8 cellular contexts compared by ENCODE assay signal in genomic region chr17:7841309-7841621, GRCh38. TPM values are rescaled to one million over a fixed set of nuclear protein-coding genes. Genes with fewer than 3 reads are reported as not detected.
A peak's percentile ranks its signal among the peaks of the same experiment; 100 is the strongest.
DNase-seq lines count a peak whose midpoint lies in the region; ATAC-seq and TF ChIP-seq lines count a peak whose summit lies in the region.

No MANE protein-coding gene starts in this region.

- no peaks in the 10 kb centered on the region for H3K27me3 Mint-ChIP-seq in T-helper 1 cell treated with Interleukin-12 subunit alpha and Interleukin-12 subunit beta and Interleukin-4 antibody, amounts not matched to agents 30 μg/mL and 1 μg/mL, for 36 hours (ENCODE audit: low read depth)
- H3K27me3 Mint-ChIP-seq in endothelial cell (ENCODE audit: unreplicated experiment) = peaks cover 33% of the 10 kb centered on the region

- H4K20me1 ChIP-seq in OCI-LY7 (ENCODE audit: insufficient read depth, low read length) = peaks cover 20% of the 10 kb centered on the region; the same call in 1 of the 2 replicates

- CTCF ChIA-PET in OCI-LY7 (lab: Charles Lee; ENCODE audit: unreplicated experiment) = no interaction called here

- H3K9me2 ChIP-seq in OCI-LY7 (ENCODE audit: insufficient read depth, low read length) = no peaks in the 10 kb centered on the region

- H3K4me3 ChIP-seq in OCI-LY7 (ENCODE audit: low read depth, low read length, poor library complexity, severe bottlenecking) (peak overlapping the region; percentile 79), parathyroid adenoma (ENCODE audit: low read depth, low read length) (peak overlapping the region; percentile 88)

- DNase-seq in T-helper 1 cell (no peak), OCI-LY7 (ENCODE audit: low spot score) (no peak), endothelial cell (ENCODE audit: low spot score) (no peak)
- DNase-seq in stimulated activated CD4-positive, alpha-beta T cell treated with anti-CD3 and anti-CD28 coated beads, Interleukin-2, amount 100 ng/mL, for 24 hours = no peak

- H2AFZ ChIP-seq in OCI-LY7 (ENCODE audit: low read length) (no peak overlapping the region), parathyroid adenoma (no peak overlapping the region)

- H3K27ac ChIP-seq in OCI-LY7 (ENCODE audit: low read depth, low read length, poor library complexity, severe bottlenecking) (peak overlapping the region; percentile 92), parathyroid adenoma (peak overlapping the region; percentile 98)

- H3K4me3 Mint-ChIP-seq in T-helper 1 cell treated with Interleukin-12 subunit alpha and Interleukin-12 subunit beta and Interleukin-4 antibody, amounts not matched to agents 30 μg/mL and 1 μg/mL, for 36 hours = peak overlapping the region; percentile 94
- peak overlapping the region; percentile 95 for H3K4me3 Mint-ChIP-seq in endothelial cell (ENCODE audit: unreplicated experiment)

- TF ChIP-seq CTCF in OCI-LY7 (conservative IDR thresholded peaks at IDR 0.05; ENCODE audit: low read length) (no peak), endothelial cell (IDR thresholded peaks at IDR 0.05; ENCODE audit: unreplicated experiment) (no peak), parathyroid adenoma (IDR thresholded peaks at IDR 0.05) (no peak)

- intact Hi-C loops in OCI-LY7 (cut with micrococcal nuclease; ENCODE audit: unreplicated experiment) = loop anchor here (5.0 kb wide), 1 partner anchor 359 kb away; the partner anchor contains the start of genes POLR2A and SLC35G6

- no peaks in the 10 kb centered on the region for H3K9me3 Mint-ChIP-seq in T-helper 1 cell treated with Interleukin-12 subunit alpha and Interleukin-12 subunit beta and Interleukin-4 antibody, amounts not matched to agents 30 μg/mL and 1 μg/mL, for 36 hours
- no peaks in the 10 kb centered on the region for H3K9me3 Mint-ChIP-seq in endothelial cell (ENCODE audit: unreplicated experiment)

- H3K4me1 Mint-ChIP-seq in T-helper 1 cell treated with Interleukin-12 subunit alpha and Interleukin-12 subunit beta and Interleukin-4 antibody, amounts not matched to agents 30 μg/mL and 1 μg/mL, for 36 hours (ENCODE audit: low read depth) = peaks cover 66% of the 10 kb centered on the region
- peaks cover 56% of the 10 kb centered on the region for H3K4me1 Mint-ChIP-seq in endothelial cell (ENCODE audit: unreplicated experiment)

- H3K9ac ChIP-seq in parathyroid adenoma = no peak overlapping the region

- H3K36me3 ChIP-seq in OCI-LY7 (ENCODE audit: insufficient read depth, low read length) = peaks cover 20% of the 10 kb centered on the region; the same call in 1 of the 2 replicates
- no peaks in the 10 kb centered on the region for H3K36me3 ChIP-seq in parathyroid adenoma (ENCODE audit: control insufficient read depth, insufficient read depth, low read length)

- H3K27me3 ChIP-seq in parathyroid adenoma (ENCODE audit: control insufficient read depth, insufficient read depth, low read length) = no peaks in the 10 kb centered on the region

- H3K4me1 ChIP-seq in OCI-LY7 (ENCODE audit: insufficient read depth, low read length, poor library complexity, severe bottlenecking) = peaks cover 48% of the 10 kb centered on the region
- peaks cover 31% of the 10 kb centered on the region for H3K4me1 ChIP-seq in parathyroid adenoma

- ATAC-seq in HG03097 (IDR thresholded peaks at IDR 0.05; ENCODE audit: low FRiP score, unreplicated experiment) (no peak), HG02885 (IDR thresholded peaks at IDR 0.05; ENCODE audit: poor library complexity, unreplicated experiment) (no peak)

- peaks cover 14% of the 10 kb centered on the region for H3K36me3 Mint-ChIP-seq in T-helper 1 cell treated with Interleukin-12 subunit alpha and Interleukin-12 subunit beta and Interleukin-4 antibody, amounts not matched to agents 30 μg/mL and 1 μg/mL, for 36 hours (ENCODE audit: low read depth)
- peaks cover 17% of the 10 kb centered on the region for H3K36me3 Mint-ChIP-seq in endothelial cell (ENCODE audit: low read depth, unreplicated experiment)

- BruUV-seq in OCI-LY7 (replicated peaks; lab: Mats Ljungman, UMichigan) = no TSS peak

- H3K9me3 ChIP-seq in OCI-LY7 (ENCODE audit: low read length) = no peaks in the 10 kb centered on the region
- H3K9me3 ChIP-seq in parathyroid adenoma (ENCODE audit: control insufficient read depth, low read length) = no peaks in the 10 kb centered on the region

- H3K4me2 ChIP-seq in OCI-LY7 (ENCODE audit: low read length) (peak overlapping the region; percentile 95), parathyroid adenoma (ENCODE audit: low read length) (peak overlapping the region; percentile 75)

- POLR2A ChIA-PET in OCI-LY7 (lab: Charles Lee) = interaction anchor here (0.5 kb wide), 1 partner anchor 97 kb away, joined by 3 read pairs; no protein-coding TSS in a partner anchor

- H3K79me2 ChIP-seq in OCI-LY7 (ENCODE audit: insufficient read depth, low read depth, low read length) (peaks cover 55% of the 10 kb centered on the region; the same call in 1 of the 2 replicates), parathyroid adenoma (peaks cover 9% of the 10 kb centered on the region)

- peak overlapping the region; percentile 96 for H3K27ac Mint-ChIP-seq in T-helper 1 cell treated with Interleukin-12 subunit alpha and Interleukin-12 subunit beta and Interleukin-4 antibody, amounts not matched to agents 30 μg/mL and 1 μg/mL, for 36 hours
- peak overlapping the region; percentile 90 for H3K27ac Mint-ChIP-seq in endothelial cell (ENCODE audit: unreplicated experiment)

RNA-seq across cellular contexts. Expression of gene KDM6B, which starts 7.2 kb away (rescaled TPM):
- 4.4 and 10.0 TPM in 2 replicates for total RNA-seq in OCI-LY7 (2014; rRNA removed; shearing (Covaris generic))
- 46.4 and 62.9 TPM in 2 replicates for total RNA-seq in OCI-LY7 (2022)
- 47.4 TPM for total RNA-seq in endothelial cell (ENCODE audit: unreplicated experiment)

RNA-seq across cellular contexts. Expression of gene TMEM88, which starts 13.6 kb away (rescaled TPM):
- 0.41 TPM in 1 of 2 replicates, not detected in the other for total RNA-seq in OCI-LY7 (2014; rRNA removed; shearing (Covaris generic))
- total RNA-seq in OCI-LY7 (2022) (3.8 and 4.0 TPM in 2 replicates), endothelial cell (ENCODE audit: unreplicated experiment) (13.6 TPM)

RNA-seq across cellular contexts. Expression of gene NAA38, which starts 16.1 kb away (rescaled TPM):
- 168 and 205 TPM in 2 replicates for total RNA-seq in OCI-LY7 (2014; rRNA removed; shearing (Covaris generic))
- 149 and 153 TPM in 2 replicates for total RNA-seq in OCI-LY7 (2022)
- 97.9 TPM for total RNA-seq in endothelial cell (ENCODE audit: unreplicated experiment)

RNA-seq across cellular contexts. Expression of gene CYB5D1, which starts 16.5 kb away (rescaled TPM):
- 16.9 and 18.1 TPM in 2 replicates for total RNA-seq in OCI-LY7 (2014; rRNA removed; shearing (Covaris generic))
- 19.3 and 24.8 TPM in 2 replicates for total RNA-seq in OCI-LY7 (2022)
- total RNA-seq in endothelial cell (ENCODE audit: unreplicated experiment) = 6.4 TPM

RNA-seq across cellular contexts. Expression of gene CHD3, which starts 47.3 kb away (rescaled TPM):
- total RNA-seq in OCI-LY7 (2014; rRNA removed; shearing (Covaris generic)) = 42.5 and 59.6 TPM in 2 replicates
- total RNA-seq in OCI-LY7 (2022) (124 and 126 TPM in 2 replicates), endothelial cell (ENCODE audit: unreplicated experiment) (133 TPM)
